Comparison of ENCODE assay signal across 1 cellular context in the genomic region with DNA sequence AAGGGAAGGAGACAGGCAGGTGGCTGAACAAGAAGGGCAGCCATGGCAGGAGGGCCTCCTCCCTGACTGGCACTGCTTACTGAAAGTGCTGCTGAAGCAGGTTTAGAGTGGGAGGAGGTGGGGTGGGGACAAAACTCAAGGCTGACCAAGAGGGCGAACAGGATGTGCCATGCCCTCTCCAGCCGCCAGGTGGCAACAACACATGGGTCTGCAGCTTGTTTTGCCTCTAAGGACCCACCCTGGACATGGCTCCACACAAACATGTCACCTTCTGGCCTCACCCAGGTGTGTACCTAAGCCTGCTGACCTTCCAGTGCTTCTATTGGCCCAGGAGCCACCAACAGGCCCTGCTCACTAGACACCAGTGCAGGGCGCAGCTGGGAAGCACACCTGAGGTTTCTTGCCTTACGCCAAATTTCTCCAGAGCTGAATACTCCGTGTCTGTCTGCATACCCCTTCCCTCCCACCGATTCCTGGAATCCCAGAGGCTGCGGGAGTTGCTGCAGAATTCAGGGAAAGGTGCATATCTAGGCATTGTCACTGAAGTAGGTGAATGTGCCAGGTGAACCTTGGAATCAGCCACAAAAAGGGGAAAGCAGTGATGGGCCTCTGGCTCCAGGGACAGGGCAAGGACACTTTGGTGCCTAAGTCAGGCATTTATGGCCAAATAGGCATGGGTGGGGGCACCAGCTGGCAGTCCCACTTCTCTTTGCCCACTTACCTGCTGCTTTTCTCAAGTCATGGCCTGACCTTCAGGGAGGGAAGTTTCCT.
TF ChIP-seq lines count a peak whose summit lies in the region.

No MANE protein-coding gene starts in this region.

TF ChIP-seq in HEK293, 187 proteins besides CTCF, POLR2A, EP300 and RAD21 (continued from another document):
- TF ChIP-seq EGR2 (tag by site-specific recombination; IDR thresholded peaks at IDR 0.05; ENCODE audit: low read depth) (peak; percentile 62), ZFP37 (tag by site-specific recombination; IDR thresholded peaks at IDR 0.05) (0 out of 2 replicates have a peak, but pooled peaks have one; percentile 34), ZBTB21 (tag by site-specific recombination; IDR thresholded peaks at IDR 0.05) (no peak), ZFP69B (tag by site-specific recombination; IDR thresholded peaks at IDR 0.05) (peak; percentile 43; the same call in 1 of the 2 replicates), OSR2 (tag by site-specific recombination; IDR thresholded peaks at IDR 0.05) (peak; percentile 14; the same call in 1 of the 2 replicates), RBAK (tag by site-specific recombination; IDR thresholded peaks at IDR 0.05) (no peak), ZNF654 (tag by site-specific recombination; IDR thresholded peaks at IDR 0.05; ENCODE audit: low read depth) (peak; percentile 53), ZNF157 (tag by site-specific recombination; IDR thresholded peaks at IDR 0.05) (no peak)
- TF ChIP-seq, protein P1, sequence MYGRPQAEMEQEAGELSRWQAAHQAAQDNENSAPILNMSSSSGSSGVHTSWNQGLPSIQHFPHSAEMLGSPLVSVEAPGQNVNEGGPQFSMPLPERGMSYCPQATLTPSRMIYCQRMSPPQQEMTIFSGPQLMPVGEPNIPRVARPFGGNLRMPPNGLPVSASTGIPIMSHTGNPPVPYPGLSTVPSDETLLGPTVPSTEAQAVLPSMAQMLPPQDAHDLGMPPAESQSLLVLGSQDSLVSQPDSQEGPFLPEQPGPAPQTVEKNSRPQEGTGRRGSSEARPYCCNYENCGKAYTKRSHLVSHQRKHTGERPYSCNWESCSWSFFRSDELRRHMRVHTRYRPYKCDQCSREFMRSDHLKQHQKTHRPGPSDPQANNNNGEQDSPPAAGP (tag by site-specific recombination; IDR thresholded peaks at IDR 0.05), result no peak
